In the genomic region with DNA sequence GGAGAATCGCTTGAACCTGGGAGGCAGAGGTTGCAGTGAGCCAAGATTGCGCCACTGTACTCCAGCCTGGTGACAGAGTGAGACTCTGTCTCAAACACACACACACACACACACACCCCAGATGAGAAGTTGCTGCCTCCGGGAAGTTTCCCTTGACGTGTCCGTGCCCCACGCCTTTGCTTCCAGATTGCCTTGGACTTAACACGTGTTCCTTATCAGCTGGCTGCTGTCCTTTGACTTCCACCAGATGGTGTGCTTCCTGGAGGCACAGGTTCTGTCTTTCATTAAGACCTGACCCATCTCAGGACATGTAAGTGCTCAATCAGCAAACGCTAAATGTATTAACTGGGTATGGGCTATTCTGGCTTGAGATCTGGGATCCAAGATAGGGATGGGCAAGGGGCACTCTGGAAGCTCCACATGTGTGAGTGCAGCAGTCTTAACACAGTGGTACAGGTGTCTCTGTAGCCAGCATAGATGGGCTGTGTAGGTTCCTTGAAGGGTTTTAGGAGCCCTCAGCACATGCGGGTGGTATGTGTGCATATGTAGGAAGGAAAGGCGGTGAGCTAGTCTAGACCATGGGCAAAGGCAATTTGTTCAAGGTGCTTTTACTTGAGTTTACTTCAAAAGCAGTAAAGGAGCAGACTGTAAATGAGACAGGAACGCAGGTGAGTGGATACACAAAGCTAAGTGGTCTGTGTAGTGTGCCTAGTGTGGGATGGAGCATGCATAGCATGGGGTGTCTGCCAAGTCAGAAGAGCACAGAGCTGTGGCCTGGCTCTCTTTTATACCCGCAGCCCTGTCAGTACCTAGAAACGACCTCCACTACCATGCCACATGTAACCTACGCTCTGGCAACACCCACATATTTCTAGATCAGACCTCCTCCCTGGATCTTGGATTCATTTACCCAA, we compare ENCODE assay signal across 1 cellular context.
TF ChIP-seq lines count a peak whose summit lies in the region.

No MANE protein-coding gene starts in this region.

TF ChIP-seq in A549, 52 proteins besides CTCF, POLR2A, EP300 and RAD21 (continued from another document):
- TF ChIP-seq FOSB (CRISPR knock-in tag; IDR thresholded peaks at IDR 0.05) (no peak), MAFK (IDR thresholded peaks at IDR 0.05; ENCODE audit: partially characterized antibody) (no peak)
